8 cellular contexts compared by ENCODE assay signal in the genomic region with DNA sequence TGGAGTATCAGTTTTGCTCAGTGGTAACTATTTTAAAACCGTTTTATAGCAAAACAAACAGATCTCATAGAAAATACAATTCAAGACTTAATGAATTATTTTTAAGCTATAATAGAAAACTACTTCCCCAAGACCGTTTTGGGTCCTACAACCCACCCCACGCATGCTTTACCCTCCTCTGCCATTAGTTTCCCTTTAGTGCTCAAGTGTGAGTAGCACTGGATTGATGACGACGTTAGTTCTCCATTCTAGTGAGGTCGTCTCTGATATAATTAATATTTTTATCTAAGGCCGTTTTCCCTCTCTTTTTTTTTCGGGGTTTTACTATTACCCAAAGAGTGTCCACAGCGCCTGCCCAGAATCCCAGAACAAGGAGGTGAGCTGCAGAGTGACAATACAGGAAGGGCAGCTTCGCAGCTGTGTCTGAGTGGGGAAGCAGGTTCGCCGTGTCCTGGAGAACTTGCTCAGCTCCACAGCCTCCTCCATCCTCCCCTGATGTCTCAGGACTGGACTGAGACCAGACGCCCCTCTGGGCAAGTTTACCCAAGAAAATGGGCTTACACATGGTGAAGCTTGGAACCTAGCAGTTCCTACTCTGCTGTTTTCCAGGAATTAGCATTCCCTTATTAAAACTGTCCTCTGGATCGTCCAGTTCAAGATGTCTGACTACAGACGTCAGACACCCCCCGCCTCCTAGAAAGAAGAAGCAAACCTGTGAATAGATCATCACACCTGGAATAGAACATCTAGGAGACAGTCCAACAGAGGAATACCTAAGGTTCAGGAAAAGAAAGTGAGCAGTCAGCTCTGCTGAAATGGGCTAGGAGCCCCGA. TPM values are rescaled to one million over a fixed set of nuclear protein-coding genes. Genes with fewer than 3 reads are reported as not detected.
A peak's percentile ranks its signal among the peaks of the same experiment; 100 is the strongest.
DNase-seq lines count a peak whose midpoint lies in the region; ATAC-seq and TF ChIP-seq lines count a peak whose summit lies in the region.

No MANE protein-coding gene starts in this region.

- H3K36me3 Mint-ChIP-seq in CD14-positive monocyte (no peaks in the 10 kb centered on the region), T-cell (no peaks in the 10 kb centered on the region), progenitor cell of endocrine pancreas (ENCODE audit: insufficient read depth) (no peaks in the 10 kb centered on the region)

- H3K27ac Mint-ChIP-seq in CD14-positive monocyte (peak overlapping the region in 1 of 7 donors; percentile 5), T-cell (peak overlapping the region in 1 of 2 donors; percentile 24), progenitor cell of endocrine pancreas (no peak overlapping the region)

- H3K4me3 ChIP-seq in fibroblast of the aortic adventitia (ENCODE audit: low read depth, low read length): peak overlapping the region; percentile 68

- H3K4me3 Mint-ChIP-seq in CD14-positive monocyte (peak overlapping the region; percentile 87 to 95), T-cell (peak overlapping the region; percentile 74 to 91 (median 76)), progenitor cell of endocrine pancreas (ENCODE audit: low read depth) (peak overlapping the region; percentile 78)

- H3K27me3 Mint-ChIP-seq in CD14-positive monocyte (ENCODE audit: low read depth in 3 of 3) (peaks cover 8 to 23% (median 14%) of the 10 kb centered on the region in 3 donors), T-cell (peaks cover 10 to 32% of the 10 kb centered on the region in 2 donors), progenitor cell of endocrine pancreas (peaks cover 64% of the 10 kb centered on the region)

- H3K9me3 Mint-ChIP-seq in CD14-positive monocyte (peaks cover 0 to 3% (median 0%) of the 10 kb centered on the region in 7 donors), T-cell (no peaks in the 10 kb centered on the region), progenitor cell of endocrine pancreas (ENCODE audit: low read depth) (no peaks in the 10 kb centered on the region)

- intact Hi-C loops in CD14-positive monocyte (cut with micrococcal nuclease): loop anchor here in 1 of 2 donors (10.0 kb wide), 1 partner anchor 370 kb away; no protein-coding TSS in a partner anchor

- POLR2A ChIA-PET in T-cell (lab: Charles Lee): interaction anchor here in 1 of 2 donors (0.5 to 0.8 kb wide), 2 partner anchors 13 to 359 kb away, joined by 3 read pairs; no protein-coding TSS in a partner anchor

- CTCF ChIA-PET in T-cell (lab: Charles Lee): interaction anchor here (0.6 to 5.2 kb wide), 8 partner anchors 23 to 378 kb away, joined by 3 to 62 read pairs (median 4); no protein-coding TSS in a partner anchor

- DNase-seq in CD14-positive monocyte (ENCODE audit: low spot score): no peak
- DNase-seq in T-cell: peak in 1 of 34 experiments; percentile 2
- no peak for DNase-seq in fibroblast of the aortic adventitia (ENCODE audit: low read depth)
- DNase-seq in progenitor cell of endocrine pancreas (ENCODE audit: low spot score, unreplicated experiment): no peak
- DNase-seq in NCI-H446 (lab: John Stamatoyannopoulos, UW): no peak
- DNase-seq in NCI-H1092 treated with DMSO at 0.1 percent for 48 hours (lab: John Stamatoyannopoulos, UW): no peak
- no peak for DNase-seq in NCI-H1436 treated with DMSO at 0.1 percent for 48 hours (lab: John Stamatoyannopoulos, UW)

- TF ChIP-seq CTCF in CD14-positive monocyte (IDR thresholded peaks at IDR 0.05) (no peak), fibroblast of the aortic adventitia (IDR thresholded peaks at IDR 0.05; ENCODE audit: insufficient read depth, low read length) (no peak), progenitor cell of endocrine pancreas (IDR thresholded peaks at IDR 0.05; ENCODE audit: unreplicated experiment) (no peak)

- ATAC-seq in GM21529 (IDR thresholded peaks at IDR 0.05; ENCODE audit: unreplicated experiment) (peak; percentile 22), T-cell (replicated peaks in 1 of 4) (peak in 2 of 4 experiments; percentile 39 to 42)

- H3K4me1 Mint-ChIP-seq in CD14-positive monocyte (peaks cover 18% of the 10 kb centered on the region), T-cell (peaks cover 20 to 23% (median 20%) of the 10 kb centered on the region in 3 donors), progenitor cell of endocrine pancreas (ENCODE audit: low read depth) (peaks cover 3% of the 10 kb centered on the region)

RNA-seq across cellular contexts. Expression of gene MON2, which starts 31.9 kb away (rescaled TPM):
- polyA plus RNA-seq in CD14-positive monocyte: 1 to 10 TPM; 6.8 to 9.6 TPM
- 10 to 100 TPM; 61.2 to 73.2 (median 66.5) TPM for total RNA-seq in T-cell
- total RNA-seq in fibroblast of the aortic adventitia (ENCODE audit: low replicate concordance): 66.1 and 69.1 TPM in 2 replicates
- total RNA-seq in progenitor cell of endocrine pancreas: 50.2 and 53.1 TPM in 2 replicates
